ENCODE assay signal across 16 cellular contexts in the genomic region with DNA sequence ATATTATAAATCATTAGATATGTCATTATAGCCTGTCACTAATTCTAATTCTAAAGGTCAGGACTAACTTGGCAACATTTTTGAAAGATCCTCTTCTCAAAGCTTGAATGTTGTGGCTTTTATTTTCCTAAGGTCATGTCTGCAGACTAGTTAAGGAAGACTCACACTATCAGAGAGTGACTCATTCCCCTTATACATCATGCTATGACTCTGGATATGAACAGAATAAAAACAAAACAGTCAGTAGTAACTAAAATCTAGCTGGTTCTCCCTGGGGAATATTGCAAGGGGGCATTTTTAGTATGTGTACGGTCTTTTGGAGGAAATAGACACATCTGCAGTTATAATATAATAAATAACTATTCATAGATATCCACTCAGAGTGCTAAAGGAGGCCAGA.
A peak's percentile ranks its signal among the peaks of the same experiment; 100 is the strongest.
DNase-seq lines count a peak whose midpoint lies in the region; ATAC-seq and TF ChIP-seq lines count a peak whose summit lies in the region.
"Had no signal": no experiment of that assay in that cellular context is flagged by ENCODE, and none has a peak within 500 bp of the region (broad histone marks: within the 10 kb centered on the region; RNA-seq: fewer than 3 reads in every experiment).

No MANE protein-coding gene starts in this region.

- H3K4me3 Mint-ChIP-seq in activated T-helper 17 cell treated with anti-CD3 and anti-CD28 coated beads, Interleukin-2, amount 50 U/mL, for 72 hours, result no peak overlapping the region
- H3K4me3 Mint-ChIP-seq: T-cell had no signal

- H3K27me3 Mint-ChIP-seq in activated T-helper 17 cell treated with anti-CD3 and anti-CD28 coated beads, Interleukin-2, amount 50 U/mL, for 72 hours, result no peaks in the 10 kb centered on the region
- H3K27me3 Mint-ChIP-seq: T-cell had no signal

- no peak for TF ChIP-seq CTCF in foreskin fibroblast (IDR thresholded peaks at IDR 0.05; ENCODE audit: low read depth, low read length)

- no peak overlapping the region for H3K4me3 ChIP-seq in foreskin fibroblast (ENCODE audit: low read depth in 1 of 2, low read length in 2 of 2)
- H3K4me3 ChIP-seq: heart right ventricle, PC-9 had no signal

- no peaks in the 10 kb centered on the region for H3K4me1 Mint-ChIP-seq in activated T-helper 17 cell treated with anti-CD3 and anti-CD28 coated beads, Interleukin-2, amount 50 U/mL, for 72 hours
- H3K4me1 Mint-ChIP-seq: T-cell had no signal

- no peaks in the 10 kb centered on the region for H3K9me3 Mint-ChIP-seq in activated T-helper 17 cell treated with anti-CD3 and anti-CD28 coated beads, Interleukin-2, amount 50 U/mL, for 72 hours
- H3K9me3 Mint-ChIP-seq: T-cell had no signal

- peak; percentile 84 for ATAC-seq in activated T-helper 17 cell treated with anti-CD3 and anti-CD28 coated beads, Interleukin-2, amount 50 U/mL, for 72 hours (replicated peaks)
- ATAC-seq in HG02763 (IDR thresholded peaks at IDR 0.05; ENCODE audit: unreplicated experiment), result no peak
- no peak for ATAC-seq in GM19467 (IDR thresholded peaks at IDR 0.05; ENCODE audit: unreplicated experiment)
- ATAC-seq: heart right ventricle, T-cell had no signal

- DNase-seq in A172 (ENCODE audit: low spot score), result peak; percentile 9
- DNase-seq in ELR (ENCODE audit: low read depth), result peak; percentile 17
- DNase-seq in foreskin fibroblast, result peak; percentile 21 to 46
- DNase-seq in NK-92 (lab: John Stamatoyannopoulos, UW; ENCODE audit: unreplicated experiment), result no peak
- DNase-seq in Kasumi-1 (lab: John Stamatoyannopoulos, UW), result no peak
- DNase-seq: activated CD4-positive, alpha-beta T cell treated with anti-CD3 and anti-CD28 coated beads for 48 hours; activated T-cell treated with anti-CD3 and anti-CD28 coated beads, Interleukin-2, amount 50 U/mL, for 48 hours; effector CD4-positive, alpha-beta T cell; heart right ventricle; NCI-H1436 treated with DMSO at 0.1 percent for 48 hours; PC-9; T-cell; trophoblast cell had no signal

- no peaks in the 10 kb centered on the region for H3K36me3 Mint-ChIP-seq in activated T-helper 17 cell treated with anti-CD3 and anti-CD28 coated beads, Interleukin-2, amount 50 U/mL, for 72 hours (ENCODE audit: low read depth)

- no peak overlapping the region for H3K27ac Mint-ChIP-seq in activated T-helper 17 cell treated with anti-CD3 and anti-CD28 coated beads, Interleukin-2, amount 50 U/mL, for 72 hours

Comparison
In these comparisons a context has a peak if more than half of its experiments do, and no peak if none do; other contexts are left out.
1. DNase-seq: peak in A172 (single experiment), ELR (single experiment) and foreskin fibroblast (2 of 2); none in NK-92 (single experiment) and Kasumi-1 (0 of 2).